ENCODE assay signal across 9 cellular contexts in the genomic region with DNA sequence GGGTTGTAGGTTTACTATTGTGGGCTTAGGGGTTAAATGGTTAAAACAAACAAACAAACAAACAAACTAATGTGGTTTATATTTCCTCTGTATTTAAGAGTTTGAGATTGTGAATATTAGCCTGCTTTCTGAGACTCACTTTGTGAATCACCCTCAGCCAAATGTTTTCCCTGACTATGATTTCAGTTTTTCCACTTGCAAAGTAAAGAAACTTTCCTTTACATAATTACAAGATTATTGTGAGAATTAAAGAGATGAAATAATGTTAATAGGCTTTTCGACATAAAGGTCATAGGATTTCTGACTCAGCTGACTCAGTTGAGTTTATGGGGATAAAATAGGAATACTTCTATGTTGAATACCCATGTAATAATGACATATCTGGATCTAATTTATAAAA. TPM values are rescaled to one million over a fixed set of nuclear protein-coding genes. Genes with fewer than 3 reads are reported as not detected.
DNase-seq lines count a peak whose midpoint lies in the region; ATAC-seq and TF ChIP-seq lines count a peak whose summit lies in the region.
"Had no signal": no experiment of that assay in that cellular context is flagged by ENCODE, and none has a peak within 500 bp of the region (broad histone marks: within the 10 kb centered on the region; RNA-seq: fewer than 3 reads in every experiment).

No MANE protein-coding gene starts in this region.

- H3K4me3 ChIP-seq in heart right ventricle (peak overlapping the region in 7 of 10 donors; percentile 62 to 82 (median 72)), muscle layer of duodenum (ENCODE audit: low read depth in 1 of 2, low read length in 2 of 2) (peak overlapping the region; percentile 76 to 98), aorta (ENCODE audit: low read length in 2 of 2) (peak overlapping the region; percentile 20 to 81)

- H3K4me3 Mint-ChIP-seq in endothelial cell (ENCODE audit: unreplicated experiment) (peak overlapping the region; percentile 98), immature natural killer cell (no peak overlapping the region)
- H3K4me3 Mint-ChIP-seq: activated naive CD8-positive, alpha-beta T cell treated with anti-CD3 and anti-CD28 coated beads, Interleukin-2, amount 10 ng/mL, durations not matched to agents 7 days and 5 days had no signal

- H3K9me3 ChIP-seq in heart right ventricle (peaks cover 0 to 7% (median 0%) of the 10 kb centered on the region in 11 donors), muscle layer of duodenum (ENCODE audit: control insufficient read depth in 1 of 2, low read length in 2 of 2) (no peaks in the 10 kb centered on the region), aorta (ENCODE audit: control insufficient read depth, low read length) (no peaks in the 10 kb centered on the region)

- DNase-seq in heart right ventricle (no peak), Right ventricle myocardium superior (no peak), endothelial cell (ENCODE audit: low spot score) (no peak), aorta (no peak), DMS153 treated with DMSO at 0.1 percent for 48 hours (lab: John Stamatoyannopoulos, UW; ENCODE audit: unreplicated experiment) (no peak), immature natural killer cell (no peak)
- DNase-seq: activated naive CD8-positive, alpha-beta T cell treated with anti-CD3 and anti-CD28 coated beads, Interleukin-2, amount 10 ng/mL, durations not matched to agents 7 days and 5 days had no signal

- H3K36me3 ChIP-seq in heart right ventricle (no peaks in the 10 kb centered on the region), muscle layer of duodenum (ENCODE audit: control insufficient read depth in 1 of 2, insufficient read depth in 2 of 2, low read length in 2 of 2) (no peaks in the 10 kb centered on the region), aorta (ENCODE audit: control insufficient read depth in 1 of 2, insufficient read depth in 2 of 2, low read length in 1 of 2) (no peaks in the 10 kb centered on the region)

- H3K36me3 Mint-ChIP-seq in endothelial cell (ENCODE audit: low read depth, unreplicated experiment) (peaks cover 4% of the 10 kb centered on the region), immature natural killer cell (peaks cover 0 to 3% (median 0%) of the 10 kb centered on the region in 3 donors)
- H3K36me3 Mint-ChIP-seq: activated naive CD8-positive, alpha-beta T cell treated with anti-CD3 and anti-CD28 coated beads, Interleukin-2, amount 10 ng/mL, durations not matched to agents 7 days and 5 days had no signal

- peaks cover 16% of the 10 kb centered on the region for H3K27me3 Mint-ChIP-seq in endothelial cell (ENCODE audit: unreplicated experiment)
- peaks cover 0 to 5% (median 3%) of the 10 kb centered on the region in 3 donors for H3K27me3 Mint-ChIP-seq in immature natural killer cell (ENCODE audit: low read depth in 3 of 3)

- H3K27ac Mint-ChIP-seq in endothelial cell (ENCODE audit: unreplicated experiment) (peak overlapping the region; percentile 94), immature natural killer cell (no peak overlapping the region)
- H3K27ac Mint-ChIP-seq: activated naive CD8-positive, alpha-beta T cell treated with anti-CD3 and anti-CD28 coated beads, Interleukin-2, amount 10 ng/mL, durations not matched to agents 7 days and 5 days had no signal

- ATAC-seq in heart right ventricle (no peak), Right ventricle myocardium superior (ENCODE audit: poor library complexity) (no peak), aorta (ENCODE audit: low FRiP score) (no peak), HG02610 (IDR thresholded peaks at IDR 0.05; ENCODE audit: unreplicated experiment) (no peak)

- H3K4me1 ChIP-seq in heart right ventricle (peaks cover 0 to 35% (median 15%) of the 10 kb centered on the region in 9 donors), muscle layer of duodenum (ENCODE audit: control insufficient read depth in 1 of 2, insufficient read depth in 2 of 2, low read length in 2 of 2) (peaks cover 4 to 6% of the 10 kb centered on the region in 2 donors), aorta (ENCODE audit: control insufficient read depth in 1 of 2, insufficient read depth in 2 of 2, low read length in 2 of 2) (no peaks in the 10 kb centered on the region)

- TF ChIP-seq CTCF in heart right ventricle (IDR thresholded peaks at IDR 0.05) (no peak), endothelial cell (IDR thresholded peaks at IDR 0.05; ENCODE audit: unreplicated experiment) (no peak)

- peaks cover 0 to 34% (median 0%) of the 10 kb centered on the region in 7 donors for H3K27me3 ChIP-seq in heart right ventricle
- H3K27me3 ChIP-seq in muscle layer of duodenum (ENCODE audit: low read depth, low read length): no peaks in the 10 kb centered on the region
- no peaks in the 10 kb centered on the region for H3K27me3 ChIP-seq in aorta (ENCODE audit: control insufficient read depth in 1 of 2, insufficient read depth in 2 of 2, low read length in 1 of 2)

- intact Hi-C loops in heart right ventricle (cut with DNase I) (loop anchor here in 6 of 10 donors (5.0 to 10.0 kb wide), 8 partner anchors 38 to 220 kb away; no protein-coding TSS in a partner anchor), Right ventricle myocardium superior (cut with DNase I) (loop anchor here (5.0 kb wide), 1 partner anchor 78 kb away; no protein-coding TSS in a partner anchor), aorta (cut with DNase I) (loop anchor here (5.0 to 10.0 kb wide), 5 partner anchors 130 to 710 kb away; no protein-coding TSS in a partner anchor)

- H3K4me1 Mint-ChIP-seq in endothelial cell (ENCODE audit: unreplicated experiment): peaks cover 25% of the 10 kb centered on the region
- no peaks in the 10 kb centered on the region for H3K4me1 Mint-ChIP-seq in immature natural killer cell

- 71 to 87% methylated on average over 1 of the region's 1 CpG for whole genome bisulfite sequencing in heart right ventricle, 2 donors
- 0 to 8% methylated on average over 1 of the region's 1 CpG for WGBS in aorta, 2 donors

- peak overlapping the region in 8 of 10 donors; percentile 0 to 92 (median 86) for H3K27ac ChIP-seq in heart right ventricle
- peak overlapping the region; percentile 91 for H3K27ac ChIP-seq in muscle layer of duodenum (ENCODE audit: low read length)
- peak overlapping the region in 1 of 2 donors; percentile 88 for H3K27ac ChIP-seq in aorta (ENCODE audit: low read depth in 1 of 2, low read length in 2 of 2)

- no peaks in the 10 kb centered on the region for H3K9me3 Mint-ChIP-seq in endothelial cell (ENCODE audit: unreplicated experiment)
- H3K9me3 Mint-ChIP-seq in immature natural killer cell: peaks cover 6 to 28% (median 16%) of the 10 kb centered on the region in 6 donors
- H3K9me3 Mint-ChIP-seq: activated naive CD8-positive, alpha-beta T cell treated with anti-CD3 and anti-CD28 coated beads, Interleukin-2, amount 10 ng/mL, durations not matched to agents 7 days and 5 days had no signal

RNA-seq across cellular contexts. Expression of a gene that starts 2.9 kb away (rescaled TPM):
- 1 to 10 TPM; 2.0 to 6.0 (median 4.9) TPM for total RNA-seq in heart right ventricle
- polyA plus RNA-seq in heart right ventricle: 1 to 10 TPM; 2.4 TPM
- total RNA-seq in Right ventricle myocardium superior: 4.6 TPM
- 22.8 TPM for total RNA-seq in endothelial cell (ENCODE audit: unreplicated experiment)
- 10 to 100 TPM; 68.8 to 74.8 TPM for total RNA-seq in aorta
- polyA plus RNA-seq in aorta: 10 to 100 TPM; 60.2 to 65.3 TPM
- not detected for polyA plus RNA-seq in immature natural killer cell
- total RNA-seq: activated naive CD8-positive, alpha-beta T cell treated with anti-CD3 and anti-CD28 coated beads, Interleukin-2, amount 10 ng/mL, durations not matched to agents 7 days and 5 days had no signal
